18 cellular contexts compared by ENCODE assay signal in genomic region chr20:4853004-4853403, GRCh38. TPM values are rescaled to one million over a fixed set of nuclear protein-coding genes. Genes with fewer than 3 reads are reported as not detected.
DNase-seq lines count a peak whose midpoint lies in the region; ATAC-seq, FAIRE-seq and TF ChIP-seq lines count a peak whose summit lies in the region.
"Had no signal": no experiment of that assay in that cellular context is flagged by ENCODE, and none has a peak within 500 bp of the region (broad histone marks: within the 10 kb centered on the region; RNA-seq: fewer than 3 reads in every experiment).

No MANE protein-coding gene starts in this region.

- 99% methylated on average over 15 of the region's 15 CpGs for WGBS in HepG2 (ENCODE audit: low lambda C conversion rate)
- WGBS in right lobe of liver (ENCODE audit: insufficient coverage, low coverage, low lambda C conversion rate, missing lambda C conversion rate): 51% methylated on average over 2 of the region's 15 CpGs
- WGBS in GM12878 (ENCODE audit: insufficient coverage, insufficient replicate concordance, low lambda C conversion rate, missing lambda C conversion rate): 88% methylated on average over 15 of the region's 15 CpGs
- 95 to 96% methylated on average over 12 to 13 of the region's 15 CpGs for WGBS in esophagus squamous epithelium, 2 donors

- intact Hi-C loops in HepG2 (cut with micrococcal nuclease; ENCODE audit: unreplicated experiment) (no loop called here), right lobe of liver (cut with DNase I) (no loop called here), GM12878 (cut with micrococcal nuclease; ENCODE audit: unreplicated experiment) (no loop called here), esophagus squamous epithelium (cut with DNase I) (no loop called here), ascending aorta (cut with DNase I) (no loop called here)

- in situ Hi-C loops in HepG2 (cut with HindIII; ENCODE audit: extremely low pct_ligation_motif_present, low pct_unique_long_range_greater_than_20kb) (no loop called here), GM12878 (cut with MboI) (no loop called here)

- TF ChIP-seq CTCF in HepG2 (CRISPR knock-in tag; IDR thresholded peaks at IDR 0.05) (no peak), right lobe of liver (IDR thresholded peaks at IDR 0.05) (no peak), GM12878 (IDR thresholded peaks at IDR 0.05 in 2 of 3, conservative IDR thresholded peaks at IDR 0.05 in 1 of 3; ENCODE audit: control insufficient read depth in 2 of 3, extremely low read depth in 1 of 3, insufficient read depth in 1 of 3, low read depth in 3 of 3, low read length in 3 of 3) (no peak), esophagus squamous epithelium (IDR thresholded peaks at IDR 0.05) (no peak), ascending aorta (IDR thresholded peaks at IDR 0.05) (no peak), WERI-Rb-1 (IDR thresholded peaks at IDR 0.05; ENCODE audit: low read depth, low read length) (no peak)

- CTCF ChIA-PET in HepG2 (lab: Yijun Ruan, JAX; ENCODE audit: low intra/inter-chr PET ratio, low total read pairs) (no interaction called here), GM12878 (lab: Yijun Ruan, JAX) (no interaction called here)

- RAD21 ChIA-PET in GM12878 (lab: Charles Lee; ENCODE audit: unreplicated experiment): no interaction called here

- SMC1A ChIA-PET in GM12878 (lab: Charles Lee; ENCODE audit: uncharacterized antibody, unreplicated experiment): interaction anchor here (1.2 kb wide), 1 partner anchor 248 kb away, joined by 3 read pairs; no protein-coding TSS in a partner anchor

- no peaks in the 10 kb centered on the region for H3K79me2 ChIP-seq in HepG2 (ENCODE audit: insufficient read depth, low read length)
- H3K79me2 ChIP-seq in GM12878 (ENCODE audit: control insufficient read depth, insufficient read depth, low read length): no peaks in the 10 kb centered on the region

- TF ChIP-seq RAD21 in HepG2 (CRISPR knock-in tag; IDR thresholded peaks at IDR 0.05) (no peak), GM12878 (IDR thresholded peaks at IDR 0.05; ENCODE audit: insufficient read depth, low read depth, low read length) (no peak)

- peaks cover 33 to 55% of the 10 kb centered on the region in 2 experiments for H3K36me3 ChIP-seq in HepG2 (replicated peaks in 1 of 2; ENCODE audit: control insufficient read depth in 1 of 2, insufficient read depth in 2 of 2, low read length in 2 of 2)
- H3K36me3 ChIP-seq in right lobe of liver: peaks cover 0 to 25% (median 2%) of the 10 kb centered on the region in 4 donors
- H3K36me3 ChIP-seq in GM12878 (ENCODE audit: control insufficient read depth in 2 of 2, insufficient read depth in 2 of 2, low read length in 1 of 2): peaks cover 3 to 12% of the 10 kb centered on the region in 2 experiments; a peak in 2 of 4 replicates
- H3K36me3 ChIP-seq in esophagus squamous epithelium: peaks cover 0 to 54% (median 8%) of the 10 kb centered on the region in 3 donors
- peaks cover 12 to 30% of the 10 kb centered on the region in 2 donors for H3K36me3 ChIP-seq in ascending aorta
- H3K36me3 ChIP-seq in WERI-Rb-1: peaks cover 33% of the 10 kb centered on the region

- TF ChIP-seq POLR2A in HepG2 (IDR thresholded peaks at IDR 0.05; ENCODE audit: insufficient read depth in 1 of 2, low read depth in 2 of 2, low read length in 2 of 2): no peak
- TF ChIP-seq POLR2A in right lobe of liver (IDR thresholded peaks at IDR 0.05): no peak
- TF ChIP-seq POLR2A in GM12878 (IDR thresholded peaks at IDR 0.05; ENCODE audit: low read depth, low read length): no peak
- no peak for TF ChIP-seq POLR2A in esophagus squamous epithelium (IDR thresholded peaks at IDR 0.05)

- no peaks in the 10 kb centered on the region for H3K9me3 ChIP-seq in HepG2 (ENCODE audit: low read length)
- H3K9me3 ChIP-seq in right lobe of liver: no peaks in the 10 kb centered on the region
- no peaks in the 10 kb centered on the region for H3K9me3 ChIP-seq in GM12878 (replicated peaks; ENCODE audit: control insufficient read depth, insufficient read depth, low read length)
- no peaks in the 10 kb centered on the region for H3K9me3 ChIP-seq in esophagus squamous epithelium
- no peaks in the 10 kb centered on the region for H3K9me3 ChIP-seq in ascending aorta
- no peaks in the 10 kb centered on the region for H3K9me3 ChIP-seq in WERI-Rb-1 (ENCODE audit: severe bottlenecking)
- H3K9me3 ChIP-seq: Caco-2 had no signal

- H3K4me2 ChIP-seq in HepG2 (ENCODE audit: low read depth, low read length) (no peak overlapping the region), GM12878 (ENCODE audit: control insufficient read depth, insufficient read depth) (no peak overlapping the region)
- H3K4me2 ChIP-seq: GM23338 had no signal

- H2AFZ ChIP-seq in HepG2 (ENCODE audit: low read length) (no peak overlapping the region), GM12878 (ENCODE audit: control insufficient read depth, low read depth, low read length) (no peak overlapping the region)
- H2AFZ ChIP-seq: GM23338 had no signal

- no peak overlapping the region for H3K4me3 ChIP-seq in HepG2 (replicated peaks in 1 of 3; ENCODE audit: insufficient read depth in 1 of 3, low read depth in 2 of 3, low read length in 3 of 3)
- H3K4me3 ChIP-seq in right lobe of liver: no peak overlapping the region
- H3K4me3 ChIP-seq in GM12878: no peak overlapping the region
- H3K4me3 ChIP-seq in esophagus squamous epithelium: no peak overlapping the region
- no peak overlapping the region for H3K4me3 ChIP-seq in ascending aorta
- no peak overlapping the region for H3K4me3 ChIP-seq in WERI-Rb-1 (ENCODE audit: low read depth, low read length)
- H3K4me3 ChIP-seq: GM23338 had no signal

- FAIRE-seq in HepG2 (lab: Jason Lieb, UNC) (no peak), GM12878 (lab: Jason Lieb, UNC) (no peak)
- FAIRE-seq: G401.6, GM19239 had no signal

- no peak for DNase-seq in HepG2 (ENCODE audit: low spot score)
- DNase-seq in right lobe of liver: no peak
- DNase-seq in GM12878 (ENCODE audit: low read depth, low spot score): no peak
- peak; percentile 42 for DNase-seq in left lobe of liver (ENCODE audit: low spot score)
- no peak for DNase-seq in esophagus squamous epithelium (lab: John Stamatoyannopoulos, UW)
- no peak for DNase-seq in ascending aorta (ENCODE audit: low spot score in 2 of 2)
- DNase-seq in WERI-Rb-1: no peak
- DNase-seq: C1 segment of cervical spinal cord; Caco-2; CD4-positive, CD25-positive, alpha-beta regulatory T cell; CD8-positive, alpha-beta T cell; DMS153; DND-41; H9 had no signal

- TF ChIP-seq EP300 in HepG2 (IDR thresholded peaks at IDR 0.05; ENCODE audit: low read depth in 2 of 2, low read length in 2 of 2) (no peak), HepG2 (CRISPR knock-in tag; IDR thresholded peaks at IDR 0.05; ENCODE audit: borderline replicate concordance) (no peak), GM12878 (IDR thresholded peaks at IDR 0.05; ENCODE audit: borderline replicate concordance in 1 of 2, control insufficient read depth in 1 of 2, low read depth in 2 of 2, low read length in 2 of 2) (no peak)

- H4K20me1 ChIP-seq in HepG2 (ENCODE audit: insufficient read depth, low read length): no peaks in the 10 kb centered on the region
- H4K20me1 ChIP-seq in GM12878 (ENCODE audit: control insufficient read depth, insufficient read depth): no peaks in the 10 kb centered on the region

- POLR2A ChIA-PET in HepG2 (lab: Yijun Ruan, JAX): no interaction called here
- POLR2A ChIA-PET in GM12878 (lab: Charles Lee): no interaction called here

- H3K9ac ChIP-seq in HepG2 (ENCODE audit: insufficient read depth, low read depth, low read length) (no peak overlapping the region), GM12878 (ENCODE audit: control insufficient read depth, insufficient read depth, low read length) (no peak overlapping the region)

- BruUV-seq in HepG2 (replicated peaks; lab: Mats Ljungman, UMichigan): no TSS peak
- TSS peak; percentile 4 for BruUV-seq in GM12878 (replicated peaks; lab: Mats Ljungman, UMichigan)

- ATAC-seq in HepG2: no peak
- no peak for ATAC-seq in right lobe of liver
- no peak for ATAC-seq in GM12878
- ATAC-seq in left lobe of liver: no peak
- ATAC-seq: CD8-positive, alpha-beta T cell; GM23338; HCT116 had no signal

- H3K27me3 ChIP-seq in HepG2 (ENCODE audit: control insufficient read depth in 1 of 2, insufficient read depth in 2 of 2, low read length in 2 of 2) (no peaks in the 10 kb centered on the region), right lobe of liver (no peaks in the 10 kb centered on the region), GM12878 (replicated peaks in 1 of 2; ENCODE audit: control insufficient read depth in 2 of 2, insufficient read depth in 2 of 2, low read length in 1 of 2) (no peaks in the 10 kb centered on the region), esophagus squamous epithelium (no peaks in the 10 kb centered on the region), ascending aorta (no peaks in the 10 kb centered on the region), WERI-Rb-1 (ENCODE audit: insufficient read depth, low read depth, severe bottlenecking) (no peaks in the 10 kb centered on the region)

- H3K4me1 ChIP-seq in HepG2 (ENCODE audit: insufficient read depth, low read length) (no peaks in the 10 kb centered on the region), right lobe of liver (peaks cover 0 to 16% (median 7%) of the 10 kb centered on the region in 4 donors), GM12878 (ENCODE audit: control insufficient read depth, insufficient read depth, low read length) (no peaks in the 10 kb centered on the region), esophagus squamous epithelium (no peaks in the 10 kb centered on the region), ascending aorta (no peaks in the 10 kb centered on the region)
- H3K4me1 ChIP-seq: Caco-2 had no signal

- no peak overlapping the region for H3K27ac ChIP-seq in HepG2 (ENCODE audit: extremely low read length, insufficient read depth, low read length)
- no peak overlapping the region for H3K27ac ChIP-seq in right lobe of liver
- H3K27ac ChIP-seq in GM12878 (ENCODE audit: control insufficient read depth, insufficient read depth): no peak overlapping the region
- no peak overlapping the region for H3K27ac ChIP-seq in esophagus squamous epithelium
- H3K27ac ChIP-seq in ascending aorta: no peak overlapping the region
- no peak overlapping the region for H3K27ac ChIP-seq in WERI-Rb-1

RNA-seq across cellular contexts. Expression of gene RASSF2, which starts 29.6 kb away (rescaled TPM):
- total RNA-seq in HepG2 (2016; rRNA removed; fragmentation: Illumina TruSeq; extraction: Trizol) (0.53 and 0.83 TPM in 2 replicates), right lobe of liver (1 to 10 TPM; 2.0 to 4.8 (median 4.2) TPM), GM12878 (2014; rRNA removed) (57.4 and 61.7 TPM in 2 replicates), GM12878 (2014; rRNA removed; fragmentation: Illumina TruSeq; extraction: Trizol) (56.1 and 58.2 TPM in 2 replicates), GM12878 (2021) (48.4 and 48.7 TPM in 2 replicates), left lobe of liver (2.4 TPM), esophagus squamous epithelium (10 to 100 TPM in 1 of 4 donors, 1 to 10 TPM in 3; 1.6 to 17.5 (median 5.4) TPM), ascending aorta (23.7 TPM)
- under 0.01 and 0.09 TPM in 2 replicates for total RNA-seq in HepG2 (2016; cell fraction: cytosol; rRNA removed; fragmentation: Illumina TruSeq; extraction: Trizol; ENCODE audit: low read depth)
- total RNA-seq in HepG2 (2016; cell fraction: insoluble cytoplasmic fraction; rRNA removed; fragmentation: Illumina TruSeq; extraction: Trizol): 0.61 and 0.86 TPM in 2 replicates
- total RNA-seq in HepG2 (2016; cell fraction: membrane; rRNA removed; fragmentation: Illumina TruSeq; extraction: Trizol): 0.25 and 0.31 TPM in 2 replicates
- total RNA-seq in HepG2 (2016; cell fraction: nucleus; rRNA removed; fragmentation: Illumina TruSeq; extraction: Trizol): 0.19 and 0.44 TPM in 2 replicates
- polyA plus RNA-seq in HepG2 (2011; rRNA removed) (0.09 and 0.16 TPM in 2 replicates), GM12878 (2011; rRNA removed) (67.0 and 72.7 TPM in 2 replicates), GM12878 (2014; fragmentation: Illumina TruSeq; extraction: Trizol) (55.9 and 60.8 TPM in 2 replicates), GM12878 (2014; fragmentation: Nextera tagmentation; extraction: Ambion mirVana) (10 to 100 TPM; 13.6 to 14.2 TPM), GM12878 (2014; rRNA removed) (45.8 and 47.5 TPM in 2 replicates), GM12878 (2016; fragmentation: Nextera tagmentation; extraction: Ambion mirVana) (10 to 100 TPM; 25.6 to 29.7 TPM)
- 0.09 and 0.10 TPM in 2 replicates for polyA plus RNA-seq in HepG2 (2011; cell fraction: cytosol; rRNA removed)
- polyA plus RNA-seq in HepG2 (2011; cell fraction: nucleus; rRNA removed): 0.11 and 0.19 TPM in 2 replicates
- polyA plus RNA-seq in HepG2 (2012): 0.05 and 0.08 TPM in 2 replicates
- polyA plus RNA-seq in HepG2 (2016; cell fraction: cytosol; fragmentation: Illumina TruSeq; extraction: Trizol; ENCODE audit: low read depth): 0.06 and 0.08 TPM in 2 replicates
- 0.59 and 0.73 TPM in 2 replicates for polyA plus RNA-seq in HepG2 (2016; cell fraction: insoluble cytoplasmic fraction; fragmentation: Illumina TruSeq; extraction: Trizol; ENCODE audit: low read depth)
- polyA plus RNA-seq in HepG2 (2016; cell fraction: membrane; fragmentation: Illumina TruSeq; extraction: Trizol; ENCODE audit: low read depth): 0.10 and 0.11 TPM in 2 replicates
- 0.48 and 0.55 TPM in 2 replicates for polyA plus RNA-seq in HepG2 (2016; cell fraction: nucleus; fragmentation: Illumina TruSeq; extraction: Trizol; ENCODE audit: insufficient read depth, low read depth)
- 0.06 TPM in 1 of 2 replicates, not detected in the other for polyA minus RNA-seq in HepG2 (2011; rRNA and poly(A)+ RNA removed; ENCODE audit: low replicate concordance)
- polyA minus RNA-seq in HepG2 (2011; cell fraction: cytosol; rRNA and poly(A)+ RNA removed): 0.10 TPM in 1 of 2 replicates, not detected in the other
- 0.12 and 0.13 TPM in 2 replicates for polyA minus RNA-seq in HepG2 (2011; cell fraction: nucleus; rRNA and poly(A)+ RNA removed)
- total RNA-seq in GM12878 (2013; cell fraction: nucleolus; rRNA removed): 37.0 and 37.5 TPM in 2 replicates
- 13.6 TPM for polyA plus RNA-seq in GM12878 (2011; ENCODE audit: low read depth)
- polyA plus RNA-seq in GM12878 (2011; cell fraction: cytosol; rRNA removed): 54.9 and 58.4 TPM in 2 replicates
- polyA plus RNA-seq in GM12878 (2011; cell fraction: nucleus; rRNA removed): 39.8 and 44.2 TPM in 2 replicates
- polyA plus RNA-seq in GM12878 (2012): 17.1 and 17.4 TPM in 2 replicates
- polyA minus RNA-seq in GM12878 (2011; rRNA and poly(A)+ RNA removed): 54.0 and 66.9 TPM in 2 replicates
- 20.7 and 26.9 TPM in 2 replicates for polyA minus RNA-seq in GM12878 (2011; cell fraction: cytosol; rRNA and poly(A)+ RNA removed)
- polyA minus RNA-seq in GM12878 (2011; cell fraction: nucleus; rRNA and poly(A)+ RNA removed): 10.5 and 16.4 TPM in 2 replicates
